30 cellular contexts compared by ENCODE assay signal in genomic region chr17:44030482-44030881, GRCh38.
"Had no signal": no experiment of that assay in that cellular context is flagged by ENCODE, and none has a peak within 500 bp of the region (broad histone marks: within the 10 kb centered on the region; RNA-seq: fewer than 3 reads in every experiment).

No MANE protein-coding gene starts in this region.

- H3K4me2 ChIP-seq: KMS-11, SK-N-SH had no signal

- H3K27me3 Mint-ChIP-seq: activated CD4-positive, alpha-beta memory T cell treated with anti-CD3 and anti-CD28 coated beads, Interleukin-2, amount 10 ng/mL, durations not matched to agents 7 days and 5 days; activated naive CD4-positive, alpha-beta T cell treated with anti-CD3 and anti-CD28 coated beads, Interleukin-2, amount 10 ng/mL, durations not matched to agents 7 days and 5 days; activated naive CD8-positive, alpha-beta T cell; activated naive CD8-positive, alpha-beta T cell treated with anti-CD3 and anti-CD28 coated beads, Interleukin-2, amount 50 U/mL, for 24 hours; activated T-cell treated with anti-CD3 and anti-CD28 coated beads, Interleukin-2, amount 50 U/mL, for 24 hours; brain had no signal

- H3K4me1 ChIP-seq: Peyer's patch, SJSA1 had no signal

- H3K4me3 ChIP-seq: Peyer's patch, SJSA1 had no signal

- H3K4me1 Mint-ChIP-seq: brain had no signal

- ATAC-seq: activated naive CD8-positive, alpha-beta T cell treated with anti-CD3 and anti-CD28 coated beads, Interleukin-2, amount 50 U/mL, for 24 hours had no signal

- H3K9ac ChIP-seq: KMS-11, SK-N-SH had no signal

- H3K9me3 Mint-ChIP-seq: activated CD4-positive, alpha-beta memory T cell treated with anti-CD3 and anti-CD28 coated beads, Interleukin-2, amount 10 ng/mL, durations not matched to agents 7 days and 5 days; activated naive CD4-positive, alpha-beta T cell treated with anti-CD3 and anti-CD28 coated beads, Interleukin-2, amount 10 ng/mL, durations not matched to agents 7 days and 5 days; activated naive CD8-positive, alpha-beta T cell treated with anti-CD3 and anti-CD28 coated beads, Interleukin-2, amount 50 U/mL, for 24 hours; activated T-cell treated with anti-CD3 and anti-CD28 coated beads, Interleukin-2, amount 50 U/mL, for 24 hours; brain; T-helper 1 cell treated with Interleukin-12 subunit alpha and Interleukin-12 subunit beta and Interleukin-4 antibody, amounts not matched to agents 30 μg/mL and 1 μg/mL, for 36 hours; T-helper 2 cell treated with Interferon-gamma antibody and Interleukin-4, amounts not matched to agents 5 μg/mL and 100 μg/mL, for 36 hours had no signal

- H3K27ac Mint-ChIP-seq: activated CD4-positive, alpha-beta memory T cell treated with anti-CD3 and anti-CD28 coated beads, Interleukin-2, amount 10 ng/mL, durations not matched to agents 7 days and 5 days; activated naive CD4-positive, alpha-beta T cell treated with anti-CD3 and anti-CD28 coated beads, Interleukin-2, amount 10 ng/mL, durations not matched to agents 7 days and 5 days; activated naive CD8-positive, alpha-beta T cell treated with anti-CD3 and anti-CD28 coated beads, Interleukin-2, amount 50 U/mL, for 24 hours; T-helper 2 cell treated with Interferon-gamma antibody and Interleukin-4, amounts not matched to agents 5 μg/mL and 100 μg/mL, for 36 hours had no signal

- H3K9me3 ChIP-seq: Peyer's patch, SJSA1, SK-N-SH had no signal

- H3K27ac ChIP-seq: KMS-11, Peyer's patch, SJSA1 had no signal

- DNase-seq: activated CD4-positive, alpha-beta memory T cell treated with anti-CD3 and anti-CD28 coated beads, Interleukin-2, amount 10 ng/mL, durations not matched to agents 7 days and 5 days; activated CD4-positive, alpha-beta T cell treated with anti-CD3 and anti-CD28 coated beads for 1 hour; activated CD4-positive, alpha-beta T cell treated with anti-CD3 and anti-CD28 coated beads for 48 hours; activated CD4-positive, CD25-positive, alpha-beta regulatory T cell; activated CD8-positive, alpha-beta memory T cell treated with anti-CD3 and anti-CD28 coated beads for 24 hours; activated naive CD4-positive, alpha-beta T cell treated with anti-CD3 and anti-CD28 coated beads, Interleukin-2, amount 10 ng/mL, durations not matched to agents 7 days and 5 days; activated naive CD8-positive, alpha-beta T cell treated with anti-CD3 and anti-CD28 coated beads, Interleukin-2, amount 50 U/mL, for 24 hours; activated T-cell treated with anti-CD3 and anti-CD28 coated beads, Interleukin-2, amount 50 U/mL, for 24 hours; anterior cingulate cortex; caudate nucleus; cerebellar nuclear complex; NCI-H1105; NCI-H1417 treated with DMSO at 0.1 percent for 48 hours; NCI-H187 treated with DMSO at 0.1 percent for 48 hours; NCI-H2081; NCI-H226; NCI-H446 treated with DMSO at 0.1 percent for 48 hours; NCI-H524; NCI-H69; NCI-H82; Peyer's patch; RPMI8226; SHP77 treated with DMSO at 0.1 percent for 48 hours; SK-N-SH had no signal

- H3K4me3 Mint-ChIP-seq: activated CD4-positive, alpha-beta memory T cell treated with anti-CD3 and anti-CD28 coated beads, Interleukin-2, amount 10 ng/mL, durations not matched to agents 7 days and 5 days; activated naive CD4-positive, alpha-beta T cell treated with anti-CD3 and anti-CD28 coated beads, Interleukin-2, amount 10 ng/mL, durations not matched to agents 7 days and 5 days; activated naive CD8-positive, alpha-beta T cell; activated naive CD8-positive, alpha-beta T cell treated with anti-CD3 and anti-CD28 coated beads, Interleukin-2, amount 50 U/mL, for 24 hours; activated T-cell treated with anti-CD3 and anti-CD28 coated beads, Interleukin-2, amount 50 U/mL, for 24 hours; brain; T-helper 1 cell treated with Interleukin-12 subunit alpha and Interleukin-12 subunit beta and Interleukin-4 antibody, amounts not matched to agents 30 μg/mL and 1 μg/mL, for 36 hours; T-helper 2 cell treated with Interferon-gamma antibody and Interleukin-4, amounts not matched to agents 5 μg/mL and 100 μg/mL, for 36 hours had no signal

- H3K27me3 ChIP-seq: Peyer's patch, SJSA1 had no signal
